23 cellular contexts compared by ENCODE assay signal in genomic region chr2:168216351-168217005, GRCh38. TPM values are rescaled to one million over a fixed set of nuclear protein-coding genes. Genes with fewer than 3 reads are reported as not detected.
DNase-seq lines count a peak whose midpoint lies in the region; ATAC-seq and TF ChIP-seq lines count a peak whose summit lies in the region.
"Had no signal": no experiment of that assay in that cellular context is flagged by ENCODE, and none has a peak within 500 bp of the region (broad histone marks: within the 10 kb centered on the region; RNA-seq: fewer than 3 reads in every experiment).

No MANE protein-coding gene starts in this region.

- no peaks in the 10 kb centered on the region for H3K27me3 ChIP-seq in CD4-positive, alpha-beta T cell (ENCODE audit: control insufficient read depth, insufficient read depth, low read length)

- intact Hi-C loops in Right ventricle myocardium superior (cut with DNase I), result no loop called here
- intact Hi-C loops in left cardiac atrium (cut with DNase I), result no loop called here
- intact Hi-C loops in CD4-positive, alpha-beta T cell (cut with DNase I, micrococcal nuclease), result no loop called here

- no peak overlapping the region for H3K27ac Mint-ChIP-seq in CD4-positive, alpha-beta T cell
- H3K27ac Mint-ChIP-seq: activated naive CD8-positive, alpha-beta T cell treated with anti-CD3 and anti-CD28 coated beads, Interleukin-2, amount 50 U/mL, for 24 hours; activated T-helper 17 cell treated with anti-CD3 and anti-CD28 coated beads, Interleukin-2, amount 50 U/mL, for 72 hours; stimulated activated naive B cell treated with anti-CD40 and anti-IgM and Interleukin-4, amounts not matched to agents 10 μg/mL and 1 μg/mL and 100 μg/mL, for 72 hours had no signal

- no peaks in the 10 kb centered on the region for H3K9me3 Mint-ChIP-seq in CD4-positive, alpha-beta T cell
- H3K9me3 Mint-ChIP-seq: activated naive CD8-positive, alpha-beta T cell treated with anti-CD3 and anti-CD28 coated beads, Interleukin-2, amount 50 U/mL, for 24 hours; activated T-helper 17 cell treated with anti-CD3 and anti-CD28 coated beads, Interleukin-2, amount 50 U/mL, for 72 hours; CD14-positive monocyte; immature natural killer cell; neural crest cell; stimulated activated naive B cell treated with anti-CD40 and anti-IgM and Interleukin-4, amounts not matched to agents 10 μg/mL and 1 μg/mL and 100 μg/mL, for 72 hours had no signal

- H3K4me3 Mint-ChIP-seq in CD4-positive, alpha-beta T cell, result no peak overlapping the region
- H3K4me3 Mint-ChIP-seq: activated naive CD8-positive, alpha-beta T cell treated with anti-CD3 and anti-CD28 coated beads, Interleukin-2, amount 50 U/mL, for 24 hours; activated T-helper 17 cell treated with anti-CD3 and anti-CD28 coated beads, Interleukin-2, amount 50 U/mL, for 72 hours; CD14-positive monocyte; immature natural killer cell; neural crest cell; stimulated activated naive B cell treated with anti-CD40 and anti-IgM and Interleukin-4, amounts not matched to agents 10 μg/mL and 1 μg/mL and 100 μg/mL, for 72 hours had no signal

- POLR2A ChIA-PET in CD4-positive, alpha-beta T cell (lab: Charles Lee), result no interaction called here

- DNase-seq in Right ventricle myocardium superior (no peak), left cardiac atrium (no peak), astrocyte of the hippocampus (ENCODE audit: low read depth, low spot score) (peak; percentile 75), iris pigment epithelial cell (ENCODE audit: low read depth) (peak; percentile 28), NCI-H1417 treated with DMSO at 0.1 percent for 48 hours (lab: John Stamatoyannopoulos, UW) (no peak)
- DNase-seq in CD4-positive, alpha-beta T cell, result no peak
- DNase-seq: 8988T; activated CD8-positive, alpha-beta memory T cell treated with anti-CD3 and anti-CD28 coated beads for 24 hours; activated naive CD8-positive, alpha-beta T cell treated with anti-CD3 and anti-CD28 coated beads, Interleukin-2, amount 50 U/mL, for 24 hours; cerebellar nuclear complex; H7; immature natural killer cell; MM.1S; NCI-H1694 treated with DMSO at 0.1 percent for 48 hours; NCI-H524; SHP77 treated with DMSO at 0.1 percent for 48 hours; stimulated activated naive B cell treated with anti-CD40 and anti-IgM and Interleukin-4, amounts not matched to agents 10 μg/mL and 1 μg/mL and 100 μg/mL, for 72 hours had no signal

- no peaks in the 10 kb centered on the region for H3K27me3 Mint-ChIP-seq in CD4-positive, alpha-beta T cell
- H3K27me3 Mint-ChIP-seq: activated naive CD8-positive, alpha-beta T cell treated with anti-CD3 and anti-CD28 coated beads, Interleukin-2, amount 50 U/mL, for 24 hours; activated T-helper 17 cell treated with anti-CD3 and anti-CD28 coated beads, Interleukin-2, amount 50 U/mL, for 72 hours; stimulated activated naive B cell treated with anti-CD40 and anti-IgM and Interleukin-4, amounts not matched to agents 10 μg/mL and 1 μg/mL and 100 μg/mL, for 72 hours had no signal

- CTCF ChIA-PET in CD4-positive, alpha-beta T cell (lab: Charles Lee), result no interaction called here

- H3K9me3 ChIP-seq in CD4-positive, alpha-beta T cell (ENCODE audit: control insufficient read depth, low read length), result no peaks in the 10 kb centered on the region
- H3K9me3 ChIP-seq: tibial nerve had no signal

- ATAC-seq in Right ventricle myocardium superior (ENCODE audit: poor library complexity) (peak; percentile 33), left cardiac atrium (no peak), GM19324 (IDR thresholded peaks at IDR 0.05; ENCODE audit: low FRiP score, unreplicated experiment) (no peak), HG02840 (IDR thresholded peaks at IDR 0.05; ENCODE audit: low FRiP score, unreplicated experiment) (no peak)
- ATAC-seq in CD4-positive, alpha-beta T cell (ENCODE audit: poor library complexity), result no peak
- ATAC-seq: activated naive CD8-positive, alpha-beta T cell treated with anti-CD3 and anti-CD28 coated beads, Interleukin-2, amount 50 U/mL, for 24 hours; activated T-helper 17 cell treated with anti-CD3 and anti-CD28 coated beads, Interleukin-2, amount 50 U/mL, for 72 hours; stimulated activated naive B cell treated with anti-CD40 and anti-IgM and Interleukin-4, amounts not matched to agents 10 μg/mL and 1 μg/mL and 100 μg/mL, for 72 hours had no signal

- no peak overlapping the region for H3K27ac ChIP-seq in CD4-positive, alpha-beta T cell (ENCODE audit: low read depth, low read length)

- TF ChIP-seq CTCF in CD4-positive, alpha-beta T cell (IDR thresholded peaks at IDR 0.05), result no peak

- H3K36me3 Mint-ChIP-seq in CD4-positive, alpha-beta T cell (ENCODE audit: low read depth), result peaks cover 4% of the 10 kb centered on the region
- H3K36me3 Mint-ChIP-seq: immature natural killer cell had no signal

- peaks cover 32% of the 10 kb centered on the region for H3K4me1 Mint-ChIP-seq in CD4-positive, alpha-beta T cell (ENCODE audit: low read depth)

RNA-seq across cellular contexts. Expression of gene STK39, which starts 30.9 kb away (rescaled TPM):
- total RNA-seq in Right ventricle myocardium superior (16.9 TPM), left cardiac atrium (10 to 100 TPM; 12.3 to 14.1 TPM)
- 1 to 10 TPM; 7.9 to 9.5 TPM for total RNA-seq in CD4-positive, alpha-beta T cell

Comparison
In these comparisons a context has a peak if more than half of its experiments do, and no peak if none do; other contexts are left out.
1. DNase-seq: peak in astrocyte of the hippocampus (single experiment) and iris pigment epithelial cell (single experiment); none in Right ventricle myocardium superior (single experiment), left cardiac atrium (single experiment), NCI-H1417 treated with DMSO at 0.1 percent for 48 hours (single experiment) and CD4-positive, alpha-beta T cell (0 of 10).